ENCODE assay signal across 1 cellular context in the genomic region with DNA sequence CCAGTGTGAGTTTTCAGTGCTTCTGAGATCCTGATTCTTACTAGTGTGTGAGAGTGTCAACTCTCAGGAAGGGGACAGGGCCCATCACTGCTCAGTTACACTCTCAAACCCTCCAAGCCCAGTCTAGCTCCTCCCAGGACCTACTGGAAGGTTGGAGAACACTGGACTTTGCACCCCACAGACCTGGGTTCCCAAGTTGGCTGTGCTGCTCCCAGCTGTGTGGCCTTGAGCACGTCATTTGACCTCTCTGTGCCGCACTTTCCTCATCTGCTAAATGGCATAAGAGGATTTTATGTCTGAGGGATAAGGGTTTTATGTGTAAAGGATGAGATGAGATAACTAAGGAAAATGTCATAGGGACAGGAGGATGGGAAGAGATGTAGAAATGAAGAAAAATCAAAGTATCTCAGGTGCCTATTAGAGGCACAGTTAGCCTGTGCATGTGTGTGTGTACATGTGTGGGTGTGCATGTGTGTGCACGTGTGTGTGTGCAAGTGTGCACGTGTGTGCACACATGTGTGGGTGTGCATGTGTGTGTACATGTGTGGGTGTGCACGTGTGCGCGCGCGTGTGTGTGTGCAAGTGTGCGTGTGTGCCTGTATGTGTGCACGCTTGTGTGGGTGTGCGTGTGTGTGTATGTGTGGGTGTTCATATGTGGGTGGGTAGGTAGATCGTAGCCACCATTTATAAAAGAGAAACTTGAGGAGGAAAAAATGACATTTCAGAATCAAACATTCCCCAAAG.
A peak's percentile ranks its signal among the peaks of the same experiment; 100 is the strongest.
TF ChIP-seq lines count a peak whose summit lies in the region.

No MANE protein-coding gene starts in this region.

TF ChIP-seq in HepG2, 621 proteins besides CTCF, POLR2A, EP300 and RAD21:
- TF ChIP-seq ZNF768 (CRISPR knock-in tag; IDR thresholded peaks at IDR 0.05) (peak; percentile 91), MXI1 (IDR thresholded peaks at IDR 0.05; ENCODE audit: borderline replicate concordance, low read depth, low read length) (peak; percentile 46; the same call in 1 of the 3 replicates), RBFOX2 (IDR thresholded peaks at IDR 0.05; ENCODE audit: low read depth, low read length) (0 out of 2 replicates have a peak, but pooled peaks have one; percentile 35)
- TF ChIP-seq, protein P1, sequence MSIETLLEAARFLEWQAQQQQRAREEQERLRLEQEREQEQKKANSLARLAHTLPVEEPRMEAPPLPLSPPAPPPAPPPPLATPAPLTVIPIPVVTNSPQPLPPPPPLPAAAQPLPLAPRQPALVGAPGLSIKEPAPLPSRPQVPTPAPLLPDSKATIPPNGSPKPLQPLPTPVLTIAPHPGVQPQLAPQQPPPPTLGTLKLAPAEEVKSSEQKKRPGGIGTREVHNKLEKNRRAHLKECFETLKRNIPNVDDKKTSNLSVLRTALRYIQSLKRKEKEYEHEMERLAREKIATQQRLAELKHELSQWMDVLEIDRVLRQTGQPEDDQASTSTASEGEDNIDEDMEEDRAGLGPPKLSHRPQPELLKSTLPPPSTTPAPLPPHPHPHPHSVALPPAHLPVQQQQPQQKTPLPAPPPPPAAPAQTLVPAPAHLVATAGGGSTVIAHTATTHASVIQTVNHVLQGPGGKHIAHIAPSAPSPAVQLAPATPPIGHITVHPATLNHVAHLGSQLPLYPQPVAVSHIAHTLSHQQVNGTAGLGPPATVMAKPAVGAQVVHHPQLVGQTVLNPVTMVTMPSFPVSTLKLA (IDR thresholded peaks at IDR 0.05), result peak; percentile 81
